In the genomic region with DNA sequence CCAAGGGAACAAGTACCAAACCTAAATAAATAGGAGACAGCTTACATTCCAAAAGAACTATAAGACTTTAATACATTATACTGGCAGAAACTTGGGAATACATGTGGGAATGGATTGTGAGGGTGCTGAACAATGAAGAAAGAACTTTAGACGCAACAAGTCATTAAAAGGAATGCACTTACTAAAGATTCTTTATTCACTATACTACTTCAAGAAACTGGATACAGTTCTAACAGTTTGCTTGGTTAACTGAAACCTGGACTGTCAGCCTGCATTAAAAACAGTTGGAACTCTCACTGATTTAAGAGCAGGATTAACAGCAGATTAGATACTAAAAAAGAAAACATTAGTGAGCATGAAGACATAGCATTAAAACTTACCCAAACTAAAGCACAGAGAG, we compare ENCODE assay signal across 16 cellular contexts. TPM values are rescaled to one million over a fixed set of nuclear protein-coding genes. Genes with fewer than 3 reads are reported as not detected.
DNase-seq lines count a peak whose midpoint lies in the region; ATAC-seq and TF ChIP-seq lines count a peak whose summit lies in the region.
"Had no signal": no experiment of that assay in that cellular context is flagged by ENCODE, and none has a peak within 500 bp of the region (broad histone marks: within the 10 kb centered on the region; RNA-seq: fewer than 3 reads in every experiment).

No MANE protein-coding gene starts in this region.

- H3K4me1 ChIP-seq in SK-N-SH (ENCODE audit: control insufficient read depth in 1 of 2, insufficient read depth in 2 of 2, low read depth in 1 of 2, low read length in 1 of 2) (peaks cover 7 to 10% of the 10 kb centered on the region in 2 experiments; a peak in 3 of 4 replicates), left lung (peaks cover 11 to 69% of the 10 kb centered on the region in 2 donors), uterus (peaks cover 7 to 16% of the 10 kb centered on the region in 2 donors)

- BruUV-seq in MCF 10A (replicated peaks; lab: Mats Ljungman, UMichigan) = no TSS peak

- no peak for DNase-seq in SK-N-SH
- no peak for DNase-seq in MCF 10A (ENCODE audit: unreplicated experiment)
- no peak for DNase-seq in left lung
- no peak for DNase-seq in uterus
- DNase-seq in GM19238 (ENCODE audit: insufficient read length, low spot score) = no peak
- DNase-seq in OCI-M1 (lab: John Stamatoyannopoulos, UW) = no peak
- DNase-seq: activated effector memory CD4-positive, alpha-beta T cell treated with Interleukin-2 at 50 U/mL for 16 hours; immature natural killer cell; NCI-H1694; stimulated activated CD4-positive, alpha-beta T cell treated with anti-CD3 and anti-CD28 coated beads, Interleukin-15, amount 100 ng/mL, for 24 hours; T-helper 1 cell had no signal

- no peaks in the 10 kb centered on the region for H3K9me3 Mint-ChIP-seq in MCF 10A (ENCODE audit: unreplicated experiment)
- H3K9me3 Mint-ChIP-seq: immature natural killer cell had no signal

- H3K27me3 Mint-ChIP-seq in MCF 10A (ENCODE audit: insufficient read depth, unreplicated experiment) = no peaks in the 10 kb centered on the region
- H3K27me3 Mint-ChIP-seq: brain had no signal

- POLR2A ChIA-PET in SK-N-SH (lab: Yijun Ruan, JAX) (no interaction called here), MCF 10A (lab: Yijun Ruan, JAX) (interaction anchor here (1.6 to 4.8 kb wide), 3 partner anchors 8 to 11 kb away, joined by 6 to 47 read pairs (median 35); a partner anchor contains a TSS)

- TF ChIP-seq CTCF in SK-N-SH (IDR thresholded peaks at IDR 0.05) = no peak
- TF ChIP-seq CTCF in MCF 10A (IDR thresholded peaks at IDR 0.05; ENCODE audit: unreplicated experiment) = no peak
- no peak for TF ChIP-seq CTCF in left lung (IDR thresholded peaks at IDR 0.05)
- no peak for TF ChIP-seq CTCF in uterus (IDR thresholded peaks at IDR 0.05)

- 72% methylated on average over 1 of the region's 1 CpG for WGBS in SK-N-SH (ENCODE audit: low lambda C conversion rate)

- no peak for TF ChIP-seq POLR2A in uterus (IDR thresholded peaks at IDR 0.05)

- H3K36me3 ChIP-seq in SK-N-SH (replicated peaks in 1 of 2; ENCODE audit: control insufficient read depth in 1 of 2, insufficient read depth in 2 of 2, low read length in 1 of 2) = no peaks in the 10 kb centered on the region
- peaks cover 0 to 4% of the 10 kb centered on the region in 2 donors for H3K36me3 ChIP-seq in left lung
- no peaks in the 10 kb centered on the region for H3K36me3 ChIP-seq in uterus

- TF ChIP-seq EP300 in SK-N-SH (IDR thresholded peaks at IDR 0.05; ENCODE audit: borderline replicate concordance in 1 of 2, low read depth in 1 of 2, low read length in 1 of 2) = no peak

- no peak for TF ChIP-seq RAD21 in SK-N-SH (IDR thresholded peaks at IDR 0.05; ENCODE audit: low read length)

- ATAC-seq in SK-N-SH treated with all-trans-retinoic acid at 6 μM for 48 hours (peak; percentile 65), left lung (peak; percentile 20), GM21576 (IDR thresholded peaks at IDR 0.05; ENCODE audit: unreplicated experiment) (no peak)
- ATAC-seq: gastroesophageal sphincter had no signal

- H3K79me2 ChIP-seq in SK-N-SH (ENCODE audit: insufficient read depth) = peaks cover 100% of the 10 kb centered on the region

- CTCF ChIA-PET in SK-N-SH (lab: Yijun Ruan, JAX) (interaction anchor here (0.6 to 1.9 kb wide), 4 partner anchors 9 to 175 kb away, joined by 3 to 4 read pairs (median 4); no protein-coding TSS in a partner anchor), MCF 10A (lab: Yijun Ruan, JAX) (no interaction called here)

- H3K9ac ChIP-seq in SK-N-SH = no peak overlapping the region

- intact Hi-C loops in MCF 10A (cut with micrococcal nuclease) = no loop called here
- intact Hi-C loops in left lung (cut with DNase I) = no loop called here
- intact Hi-C loops in uterus (cut with DNase I; ENCODE audit: low total_unique reads) = no loop called here

- peak overlapping the region; percentile 81 for H3K27ac Mint-ChIP-seq in MCF 10A (ENCODE audit: low read depth, unreplicated experiment)

- H3K4me1 Mint-ChIP-seq in MCF 10A (ENCODE audit: insufficient read depth, unreplicated experiment) = peaks cover 64% of the 10 kb centered on the region

- no peak overlapping the region for H3K4me2 ChIP-seq in SK-N-SH

- H3K4me3 ChIP-seq in SK-N-SH (ENCODE audit: low read depth in 2 of 2, low read length in 1 of 2) = no peak overlapping the region
- no peak overlapping the region for H3K4me3 ChIP-seq in left lung
- no peak overlapping the region for H3K4me3 ChIP-seq in uterus
- H3K4me3 ChIP-seq: gastroesophageal sphincter had no signal

- H3K9me3 ChIP-seq in SK-N-SH (no peaks in the 10 kb centered on the region), left lung (no peaks in the 10 kb centered on the region), uterus (no peaks in the 10 kb centered on the region)
- H3K9me3 ChIP-seq: gastroesophageal sphincter had no signal

- H3K27ac ChIP-seq in SK-N-SH (ENCODE audit: low read depth in 2 of 2, low read length in 1 of 2) (peak overlapping the region in 1 of 2 experiments; percentile 36; a peak in 2 of 4 replicates), left lung (no peak overlapping the region), uterus (peak overlapping the region; percentile 39 to 71)
- H3K27ac ChIP-seq: 22Rv1 had no signal

- peak overlapping the region; percentile 17 for H3K4me3 Mint-ChIP-seq in MCF 10A (ENCODE audit: unreplicated experiment)
- H3K4me3 Mint-ChIP-seq: immature natural killer cell had no signal

- H2AFZ ChIP-seq in SK-N-SH (ENCODE audit: low read depth) = no peak overlapping the region

- no peaks in the 10 kb centered on the region for H3K27me3 ChIP-seq in SK-N-SH (ENCODE audit: insufficient read depth)
- H3K27me3 ChIP-seq in left lung = no peaks in the 10 kb centered on the region
- no peaks in the 10 kb centered on the region for H3K27me3 ChIP-seq in uterus
- H3K27me3 ChIP-seq: gastroesophageal sphincter had no signal

- peaks cover 82% of the 10 kb centered on the region for H4K20me1 ChIP-seq in SK-N-SH (ENCODE audit: insufficient read depth)

- H3K36me3 Mint-ChIP-seq in MCF 10A (ENCODE audit: insufficient read depth, unreplicated experiment) = peaks cover 14% of the 10 kb centered on the region

- H3F3A ChIP-seq in SK-N-SH (replicated peaks; ENCODE audit: insufficient read depth) = peaks cover 5% of the 10 kb centered on the region

- no peaks in the 10 kb centered on the region for H3K9me2 ChIP-seq in SK-N-SH

TF ChIP-seq in SK-N-SH treated with all-trans-retinoic acid at 6 μM for 48 hours, 23 proteins besides CTCF, POLR2A, EP300 and RAD21:
- TF ChIP-seq GLIS3 (CRISPR knock-in tag; IDR thresholded peaks at IDR 0.05) = no peak

TF ChIP-seq in SK-N-SH, 30 proteins besides CTCF, POLR2A, EP300 and RAD21:
- TF ChIP-seq SIN3A (IDR thresholded peaks at IDR 0.05; ENCODE audit: borderline replicate concordance, low read depth, low read length) (no peak), ELF1 (IDR thresholded peaks at IDR 0.05) (no peak), MXI1 (IDR thresholded peaks at IDR 0.05; ENCODE audit: low read depth, low read length) (no peak), SMC3 (IDR thresholded peaks at IDR 0.05; ENCODE audit: low read depth, low read length) (no peak), FOXM1 (IDR thresholded peaks at IDR 0.05; ENCODE audit: low read depth) (no peak)
- TF ChIP-seq, protein P1, sequence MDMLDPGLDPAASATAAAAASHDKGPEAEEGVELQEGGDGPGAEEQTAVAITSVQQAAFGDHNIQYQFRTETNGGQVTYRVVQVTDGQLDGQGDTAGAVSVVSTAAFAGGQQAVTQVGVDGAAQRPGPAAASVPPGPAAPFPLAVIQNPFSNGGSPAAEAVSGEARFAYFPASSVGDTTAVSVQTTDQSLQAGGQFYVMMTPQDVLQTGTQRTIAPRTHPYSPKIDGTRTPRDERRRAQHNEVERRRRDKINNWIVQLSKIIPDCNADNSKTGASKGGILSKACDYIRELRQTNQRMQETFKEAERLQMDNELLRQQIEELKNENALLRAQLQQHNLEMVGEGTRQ (IDR thresholded peaks at IDR 0.05; ENCODE audit: borderline replicate concordance, low read depth, low read length) = no peak

RNA-seq across cellular contexts. Expression of a gene that starts 12.0 kb away (rescaled TPM):
- 2.6 and 3.9 TPM in 2 replicates for polyA plus RNA-seq in SK-N-SH (2012; rRNA removed)
- 3.9 and 4.2 TPM in 2 replicates for polyA plus RNA-seq in SK-N-SH (2012; cell fraction: cytosol; rRNA removed)
- 5.3 and 6.9 TPM in 2 replicates for polyA plus RNA-seq in SK-N-SH (2012; cell fraction: nucleus; rRNA removed)
- total RNA-seq in MCF 10A (2022) (45.9 and 51.0 TPM in 2 replicates), left lung (10 to 100 TPM; 35.1 to 38.2 TPM), uterus (10 to 100 TPM; 24.8 to 61.0 (median 29.6) TPM)

Comparison
In these comparisons a context has a peak if more than half of its experiments do, and no peak if none do; other contexts are left out.
1. H3K27ac ChIP-seq: peak in uterus (2 of 2); none in left lung (0 of 2).